10 cellular contexts compared by ENCODE assay signal in the genomic region with DNA sequence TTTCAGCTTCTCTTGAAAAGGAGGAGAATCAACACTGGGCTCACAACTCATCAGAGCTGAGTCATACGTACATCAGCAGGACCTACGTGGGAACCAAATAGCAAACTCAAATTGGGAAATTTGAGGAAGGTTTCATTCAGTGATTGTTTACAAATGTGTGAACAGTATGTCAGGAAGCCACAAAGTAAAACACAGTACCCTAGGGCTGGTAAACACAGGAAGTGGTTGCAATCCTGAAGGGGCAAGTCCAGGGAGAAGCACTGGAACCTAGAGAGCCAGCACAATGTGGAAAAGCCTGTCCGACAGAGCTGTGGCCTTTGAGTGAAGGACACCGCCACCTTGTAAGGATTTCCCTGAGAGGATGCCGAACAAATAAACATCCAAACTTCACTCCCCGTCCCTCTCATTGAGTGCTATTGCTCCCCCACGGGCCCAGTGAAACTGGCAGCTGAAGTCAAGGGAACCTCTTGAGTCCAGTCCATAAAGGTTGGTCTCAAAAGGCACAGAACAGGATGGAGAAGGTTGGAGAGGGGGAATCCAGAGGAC. TPM values are rescaled to one million over a fixed set of nuclear protein-coding genes. Genes with fewer than 3 reads are reported as not detected.
DNase-seq lines count a peak whose midpoint lies in the region; ATAC-seq, FAIRE-seq and TF ChIP-seq lines count a peak whose summit lies in the region.
"Had no signal": no experiment of that assay in that cellular context is flagged by ENCODE, and none has a peak within 500 bp of the region (broad histone marks: within the 10 kb centered on the region; RNA-seq: fewer than 3 reads in every experiment).

No MANE protein-coding gene starts in this region.

- no peak overlapping the region for H4K8ac ChIP-seq in neuronal stem cell (ENCODE audit: low read depth, low read length)

- H2BK5ac ChIP-seq in neuronal stem cell (ENCODE audit: low read length) = no peak overlapping the region

- H2AFZ ChIP-seq in neuronal stem cell (ENCODE audit: low read length) = no peak overlapping the region

- no peak overlapping the region for H3K9ac ChIP-seq in neuronal stem cell (ENCODE audit: low read depth, low read length, poor library complexity)
- H3K9ac ChIP-seq: KMS-11 had no signal

- no peak overlapping the region for H2BK12ac ChIP-seq in neuronal stem cell (ENCODE audit: low read length)

- H3K27ac ChIP-seq in neuronal stem cell (replicated peaks; ENCODE audit: low read length) = no peak overlapping the region
- H3K27ac ChIP-seq: KMS-11 had no signal

- no peaks in the 10 kb centered on the region for H3K79me1 ChIP-seq in neuronal stem cell (ENCODE audit: low read depth, low read length)

- no peak overlapping the region for H3K4me3 ChIP-seq in bronchial epithelial cell (ENCODE audit: low read depth, low read length)
- no peak overlapping the region for H3K4me3 ChIP-seq in neuronal stem cell (ENCODE audit: low read length in 2 of 2)

- H3K23ac ChIP-seq in neuronal stem cell (ENCODE audit: low read depth, low read length, poor library complexity) = no peak overlapping the region

- no peak for TF ChIP-seq CTCF in bronchial epithelial cell (IDR thresholded peaks at IDR 0.05; ENCODE audit: insufficient read depth, low read length, severe bottlenecking)

- intact Hi-C loops in Right ventricle myocardium superior (cut with DNase I) = no loop called here

- H3K36me3 ChIP-seq in bronchial epithelial cell (ENCODE audit: control insufficient read depth, insufficient read depth, low read length) = no peaks in the 10 kb centered on the region
- H3K36me3 ChIP-seq in neuronal stem cell (replicated peaks in 1 of 2; ENCODE audit: control insufficient read depth in 2 of 2, insufficient read depth in 2 of 2, low read length in 2 of 2) = no peaks in the 10 kb centered on the region

- H3K4me2 ChIP-seq in neuronal stem cell (ENCODE audit: insufficient read depth, low read length, poor library complexity, severe bottlenecking) = no peak overlapping the region
- H3K4me2 ChIP-seq: KMS-11 had no signal

- peak overlapping the region; percentile 65 for H4K91ac ChIP-seq in neuronal stem cell (ENCODE audit: low read depth, low read length, poor library complexity)

- H3K4me1 ChIP-seq in neuronal stem cell (ENCODE audit: control insufficient read depth in 2 of 2, insufficient read depth in 1 of 2, low read depth in 1 of 2, low read length in 2 of 2) = no peaks in the 10 kb centered on the region

- H3K9me3 ChIP-seq in neuronal stem cell (replicated peaks in 1 of 2; ENCODE audit: control insufficient read depth in 2 of 2, insufficient read depth in 1 of 2, low read depth in 1 of 2, low read length in 2 of 2) = no peaks in the 10 kb centered on the region

- H2BK120ac ChIP-seq in neuronal stem cell (ENCODE audit: low read depth, low read length) = no peak overlapping the region

- H3K27me3 ChIP-seq in bronchial epithelial cell (ENCODE audit: control insufficient read depth, insufficient read depth, low read length) = no peaks in the 10 kb centered on the region
- H3K27me3 ChIP-seq in neuronal stem cell (ENCODE audit: control insufficient read depth in 3 of 3, insufficient read depth in 3 of 3, low read depth in 1 of 3, low read length in 3 of 3) = no peaks in the 10 kb centered on the region

- DNase-seq in EH (ENCODE audit: low read depth) (peak; percentile 98), NCI-H69 (lab: John Stamatoyannopoulos, UW) (peak; percentile 10), bronchial epithelial cell (ENCODE audit: low read depth) (peak; percentile 100), neuronal stem cell (ENCODE audit: low spot score) (no peak), Right ventricle myocardium superior (no peak)
- DNase-seq: stimulated activated CD4-positive, alpha-beta T cell treated with anti-CD3 and anti-CD28 coated beads, Interleukin-4, amount 100 ng/mL, for 1 hour had no signal

- ATAC-seq in GM21367 (IDR thresholded peaks at IDR 0.05; ENCODE audit: unreplicated experiment) = no peak
- ATAC-seq in Right ventricle myocardium superior (ENCODE audit: poor library complexity) = no peak
- ATAC-seq in GM18519 (IDR thresholded peaks at IDR 0.05; ENCODE audit: low FRiP score, unreplicated experiment) = no peak
- no peak for ATAC-seq in GM21423 (IDR thresholded peaks at IDR 0.05; ENCODE audit: unreplicated experiment)

- H3K4ac ChIP-seq in neuronal stem cell (ENCODE audit: low read length) = no peak overlapping the region

- no peak overlapping the region for H3K14ac ChIP-seq in neuronal stem cell (ENCODE audit: low read length)

- no peak overlapping the region for H3K18ac ChIP-seq in neuronal stem cell (ENCODE audit: low read length)

- H2BK15ac ChIP-seq in neuronal stem cell (ENCODE audit: low read length) = no peak overlapping the region

- peak; percentile 88 for FAIRE-seq in bronchial epithelial cell (lab: Jason Lieb, UNC)

- no peak overlapping the region for H2AK5ac ChIP-seq in neuronal stem cell (ENCODE audit: low read depth, low read length)

- WGBS in neuronal stem cell (ENCODE audit: extremely low coverage in 2 of 2, insufficient read length in 2 of 2, insufficient replicate concordance in 1 of 2), 2 donors = no CpG with 5 or more reads among the region's 7 CpGs

RNA-seq across cellular contexts. Expression of gene RICTOR, which starts 26.7 kb away (rescaled TPM):
- 23.7 and 35.0 TPM in 2 replicates for total RNA-seq in bronchial epithelial cell
- 8.6 TPM for polyA plus RNA-seq in neuronal stem cell (2013, experiment 1 of 2)
- 9.5 TPM for polyA plus RNA-seq in neuronal stem cell (2013, experiment 2 of 2)
- 25.6 TPM for total RNA-seq in Right ventricle myocardium superior

Comparison
In these comparisons a context has a peak if more than half of its experiments do, and no peak if none do; other contexts are left out.
1. DNase-seq: peak in EH (single experiment), NCI-H69 (single experiment) and bronchial epithelial cell (single experiment); none in neuronal stem cell (single experiment) and Right ventricle myocardium superior (single experiment).